In the genomic region with DNA sequence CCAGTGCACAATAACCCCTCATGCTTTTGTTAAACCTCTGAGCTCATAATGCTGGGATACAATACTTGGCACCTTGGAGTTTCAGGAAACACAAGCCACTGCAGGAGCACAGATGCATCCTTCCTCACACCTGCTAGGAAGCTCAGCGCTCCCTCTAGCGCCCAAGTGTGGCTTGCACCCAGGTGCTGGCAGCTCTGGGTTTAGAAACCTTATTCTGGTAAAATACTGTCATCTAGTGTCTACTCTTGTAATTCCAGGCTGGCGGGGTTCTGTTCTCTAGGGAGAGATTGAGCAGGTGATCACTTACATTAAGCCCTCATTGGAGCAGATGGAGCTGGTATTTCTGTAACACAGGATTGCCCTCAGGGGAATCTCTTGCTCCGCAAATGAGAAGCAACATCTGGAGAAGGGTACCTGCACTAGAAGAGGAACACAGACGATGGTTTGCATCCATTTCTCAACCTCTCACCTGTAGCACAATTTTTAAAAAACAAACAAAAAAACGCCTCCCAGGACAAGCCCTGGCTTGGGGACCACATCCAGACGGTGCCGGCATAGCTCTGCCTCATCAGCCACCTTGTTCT, we compare ENCODE assay signal across 1 cellular context.
TF ChIP-seq lines count a peak whose summit lies in the region.

No MANE protein-coding gene starts in this region.

TF ChIP-seq in GM23338, 12 proteins besides CTCF, POLR2A, EP300 and RAD21 (continued from another document):
- TF ChIP-seq, protein P1, sequence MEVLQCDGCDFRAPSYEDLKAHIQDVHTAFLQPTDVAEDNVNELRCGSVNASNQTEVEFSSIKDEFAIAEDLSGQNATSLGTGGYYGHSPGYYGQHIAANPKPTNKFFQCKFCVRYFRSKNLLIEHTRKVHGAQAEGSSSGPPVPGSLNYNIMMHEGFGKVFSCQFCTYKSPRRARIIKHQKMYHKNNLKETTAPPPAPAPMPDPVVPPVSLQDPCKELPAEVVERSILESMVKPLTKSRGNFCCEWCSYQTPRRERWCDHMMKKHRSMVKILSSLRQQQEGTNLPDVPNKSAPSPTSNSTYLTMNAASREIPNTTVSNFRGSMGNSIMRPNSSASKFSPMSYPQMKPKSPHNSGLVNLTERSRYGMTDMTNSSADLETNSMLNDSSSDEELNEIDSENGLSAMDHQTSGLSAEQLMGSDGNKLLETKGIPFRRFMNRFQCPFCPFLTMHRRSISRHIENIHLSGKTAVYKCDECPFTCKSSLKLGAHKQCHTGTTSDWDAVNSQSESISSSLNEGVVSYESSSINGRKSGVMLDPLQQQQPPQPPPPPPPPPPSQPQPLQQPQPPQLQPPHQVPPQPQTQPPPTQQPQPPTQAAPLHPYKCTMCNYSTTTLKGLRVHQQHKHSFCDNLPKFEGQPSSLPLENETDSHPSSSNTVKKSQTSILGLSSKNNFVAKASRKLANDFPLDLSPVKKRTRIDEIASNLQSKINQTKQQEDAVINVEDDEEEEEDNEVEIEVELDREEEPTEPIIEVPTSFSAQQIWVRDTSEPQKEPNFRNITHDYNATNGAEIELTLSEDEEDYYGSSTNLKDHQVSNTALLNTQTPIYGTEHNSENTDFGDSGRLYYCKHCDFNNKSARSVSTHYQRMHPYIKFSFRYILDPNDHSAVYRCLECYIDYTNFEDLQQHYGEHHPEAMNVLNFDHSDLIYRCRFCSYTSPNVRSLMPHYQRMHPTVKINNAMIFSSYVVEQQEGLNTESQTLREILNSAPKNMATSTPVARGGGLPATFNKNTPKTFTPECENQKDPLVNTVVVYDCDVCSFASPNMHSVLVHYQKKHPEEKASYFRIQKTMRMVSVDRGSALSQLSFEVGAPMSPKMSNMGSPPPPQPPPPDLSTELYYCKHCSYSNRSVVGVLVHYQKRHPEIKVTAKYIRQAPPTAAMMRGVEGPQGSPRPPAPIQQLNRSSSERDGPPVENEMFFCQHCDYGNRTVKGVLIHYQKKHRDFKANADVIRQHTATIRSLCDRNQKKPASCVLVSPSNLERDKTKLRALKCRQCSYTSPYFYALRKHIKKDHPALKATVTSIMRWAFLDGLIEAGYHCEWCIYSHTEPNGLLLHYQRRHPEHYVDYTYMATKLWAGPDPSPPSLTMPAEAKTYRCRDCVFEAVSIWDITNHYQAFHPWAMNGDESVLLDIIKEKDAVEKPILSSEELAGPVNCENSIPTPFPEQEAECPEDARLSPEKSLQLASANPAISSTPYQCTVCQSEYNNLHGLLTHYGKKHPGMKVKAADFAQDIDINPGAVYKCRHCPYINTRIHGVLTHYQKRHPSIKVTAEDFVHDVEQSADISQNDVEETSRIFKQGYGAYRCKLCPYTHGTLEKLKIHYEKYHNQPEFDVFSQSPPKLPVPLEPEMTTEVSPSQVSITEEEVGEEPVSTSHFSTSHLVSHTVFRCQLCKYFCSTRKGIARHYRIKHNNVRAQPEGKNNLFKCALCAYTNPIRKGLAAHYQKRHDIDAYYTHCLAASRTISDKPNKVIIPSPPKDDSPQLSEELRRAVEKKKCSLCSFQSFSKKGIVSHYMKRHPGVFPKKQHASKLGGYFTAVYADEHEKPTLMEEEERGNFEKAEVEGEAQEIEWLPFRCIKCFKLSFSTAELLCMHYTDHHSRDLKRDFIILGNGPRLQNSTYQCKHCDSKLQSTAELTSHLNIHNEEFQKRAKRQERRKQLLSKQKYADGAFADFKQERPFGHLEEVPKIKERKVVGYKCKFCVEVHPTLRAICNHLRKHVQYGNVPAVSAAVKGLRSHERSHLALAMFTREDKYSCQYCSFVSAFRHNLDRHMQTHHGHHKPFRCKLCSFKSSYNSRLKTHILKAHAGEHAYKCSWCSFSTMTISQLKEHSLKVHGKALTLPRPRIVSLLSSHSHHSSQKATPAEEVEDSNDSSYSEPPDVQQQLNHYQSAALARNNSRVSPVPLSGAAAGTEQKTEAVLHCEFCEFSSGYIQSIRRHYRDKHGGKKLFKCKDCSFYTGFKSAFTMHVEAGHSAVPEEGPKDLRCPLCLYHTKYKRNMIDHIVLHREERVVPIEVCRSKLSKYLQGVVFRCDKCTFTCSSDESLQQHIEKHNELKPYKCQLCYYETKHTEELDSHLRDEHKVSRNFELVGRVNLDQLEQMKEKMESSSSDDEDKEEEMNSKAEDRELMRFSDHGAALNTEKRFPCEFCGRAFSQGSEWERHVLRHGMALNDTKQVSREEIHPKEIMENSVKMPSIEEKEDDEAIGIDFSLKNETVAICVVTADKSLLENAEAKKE (CRISPR knock-in tag; IDR thresholded peaks at IDR 0.05) = no peak
- no peak for TF ChIP-seq STAT1 (IDR thresholded peaks at IDR 0.05; ENCODE audit: unreplicated experiment)
- no peak for TF ChIP-seq JUNB (IDR thresholded peaks at IDR 0.05; ENCODE audit: unreplicated experiment)
- no peak for TF ChIP-seq POLR2AphosphoS5 (IDR thresholded peaks at IDR 0.05; ENCODE audit: low read depth)
- TF ChIP-seq ZNF331 (CRISPR knock-in tag; IDR thresholded peaks at IDR 0.05; ENCODE audit: low read depth) = no peak
- TF ChIP-seq EZH2phosphoT487 (IDR thresholded peaks at IDR 0.05; ENCODE audit: unreplicated experiment) = no peak
- TF ChIP-seq NANOG (IDR thresholded peaks at IDR 0.05; ENCODE audit: borderline replicate concordance) = no peak
- TF ChIP-seq ZNF114 (CRISPR knock-in tag; IDR thresholded peaks at IDR 0.05) = no peak
- no peak for TF ChIP-seq EZH2 (IDR thresholded peaks at IDR 0.05; ENCODE audit: low read depth, unreplicated experiment)
